In genomic region chr11:122100222-122101080, GRCh38 we compare ENCODE assay signal across 9 cellular contexts. TPM values are rescaled to one million over a fixed set of nuclear protein-coding genes. Genes with fewer than 3 reads are reported as not detected.
DNase-seq lines count a peak whose midpoint lies in the region; ATAC-seq and TF ChIP-seq lines count a peak whose summit lies in the region.
"Had no signal": no experiment of that assay in that cellular context is flagged by ENCODE, and none has a peak within 500 bp of the region (broad histone marks: within the 10 kb centered on the region; RNA-seq: fewer than 3 reads in every experiment).

No MANE protein-coding gene starts in this region.

- intact Hi-C loops in left lung (cut with DNase I): no loop called here

- H3K27me3 ChIP-seq in left lung: peaks cover 15 to 74% of the 10 kb centered on the region in 2 donors

- peak; percentile 83 to 86 for DNase-seq in NCI-H2081 (lab: John Stamatoyannopoulos, UW)
- no peak for DNase-seq in NCI-H2081 treated with DMSO at 0.1 percent for 48 hours (lab: John Stamatoyannopoulos, UW)
- peak in 1 of 2 donors; percentile 44 for DNase-seq in left lung
- no peak for DNase-seq in NCI-H2029 (lab: John Stamatoyannopoulos, UW)
- DNase-seq in cortex of kidney (lab: John Stamatoyannopoulos, UW): no peak

- peak overlapping the region; percentile 14 to 21 for H3K4me3 ChIP-seq in left lung

- peaks cover 0 to 11% of the 10 kb centered on the region in 2 donors for H3K4me1 ChIP-seq in left lung

- H3K9me3 ChIP-seq in left lung: no peaks in the 10 kb centered on the region

- TF ChIP-seq CTCF in left lung (IDR thresholded peaks at IDR 0.05): no peak

- H3K27ac ChIP-seq in cingulate gyrus (ENCODE audit: low read depth, low read length) (peak overlapping the region; percentile 96), left lung (peak overlapping the region; percentile 14 to 75), temporal lobe (ENCODE audit: low read depth, low read length) (peak overlapping the region; percentile 97)
- H3K27ac ChIP-seq: 22Rv1 had no signal

- ATAC-seq in left lung: peak; percentile 60
- no peak for ATAC-seq in GM21528 (IDR thresholded peaks at IDR 0.05; ENCODE audit: low FRiP score, unreplicated experiment)

- no peaks in the 10 kb centered on the region for H3K36me3 ChIP-seq in left lung

RNA-seq across cellular contexts. Expression of gene BLID, which starts 15.6 kb away (rescaled TPM):
- total RNA-seq in left lung (under 1 TPM; 0.55 to 0.79 TPM), temporal lobe (5.9 TPM)

Comparison
In these comparisons a context has a peak if more than half of its experiments do, and no peak if none do; other contexts are left out.
1. DNase-seq: peak in NCI-H2081 (2 of 2); none in NCI-H2081 treated with DMSO at 0.1 percent for 48 hours (single experiment), NCI-H2029 (single experiment) and cortex of kidney (single experiment).
2. H3K27ac ChIP-seq: peak in every context shown above with its lines; median percentile 97 in temporal lobe; 96 in cingulate gyrus; 44 in left lung.